Comparison of ENCODE assay signal across 25 cellular contexts in the genomic region with DNA sequence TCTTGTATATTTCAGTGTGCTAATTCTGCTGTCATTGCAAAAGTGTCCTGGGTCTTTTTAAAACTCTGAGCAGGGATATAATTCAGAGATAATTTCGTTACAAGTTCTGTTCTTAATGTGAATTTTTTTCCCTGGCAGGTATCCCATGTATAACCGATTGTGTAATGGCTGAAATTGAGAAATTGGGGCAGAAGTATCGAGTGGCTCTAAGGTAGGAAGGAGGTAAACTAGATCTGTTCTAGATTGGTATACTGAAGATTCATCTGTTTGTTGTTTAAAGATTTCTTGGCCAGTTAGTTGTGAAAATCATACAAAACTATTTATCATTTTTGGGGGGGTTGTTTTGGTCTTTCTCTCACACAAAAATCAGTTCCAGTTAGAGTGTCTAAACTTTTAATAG.
"Had no signal": no experiment of that assay in that cellular context is flagged by ENCODE, and none has a peak within 500 bp of the region (broad histone marks: within the 10 kb centered on the region; RNA-seq: fewer than 3 reads in every experiment).

No MANE protein-coding gene starts in this region.

- DNase-seq: colonic mucosa; cortex of kidney; effector CD8-positive, alpha-beta T cell; effector memory CD8-positive, alpha-beta T cell; endodermal cell; erythroblast; esophagus squamous epithelium; foreskin fibroblast; foreskin melanocyte; gastrocnemius medialis; glutamatergic neuron; head of caudate nucleus; heart right ventricle; hippocampal formation; left cardiac atrium; left ventricle myocardium inferior; lower lobe of right lung; mesenchymal stem cell; mucosa of descending colon; naive B cell had no signal

- H3K36me3 ChIP-seq: colonic mucosa had no signal

- H3K27me3 ChIP-seq: colonic mucosa, esophagus squamous epithelium, gastrocnemius medialis, heart right ventricle had no signal

- H3K4me3 ChIP-seq: colonic mucosa, esophagus squamous epithelium, gastrocnemius medialis, heart right ventricle, left ventricle myocardium inferior, lower lobe of right lung, mucosa of descending colon had no signal

- FAIRE-seq: endometrium, islet of Langerhans, keratinocyte had no signal

- H3K27ac ChIP-seq: colonic mucosa, epithelial cell of prostate, esophagus squamous epithelium, heart right ventricle, left ventricle myocardium inferior, lower lobe of right lung had no signal

- H3K4me1 ChIP-seq: colonic mucosa, esophagus squamous epithelium, gastrocnemius medialis, heart right ventricle, left ventricle myocardium inferior, lower lobe of right lung had no signal

- H3K9me3 ChIP-seq: colonic mucosa, esophagus squamous epithelium, gastrocnemius medialis, heart right ventricle, lower lobe of right lung, mucosa of descending colon had no signal

- ATAC-seq: effector memory CD8-positive, alpha-beta T cell; esophagus mucosa; gastrocnemius medialis; heart right ventricle; left cardiac atrium; lower lobe of right lung; mucosa of descending colon had no signal
